1 cellular context compared by ENCODE assay signal in genomic region chr6:37204014-37204751, GRCh38.
A peak's percentile ranks its signal among the peaks of the same experiment; 100 is the strongest.
TF ChIP-seq lines count a peak whose summit lies in the region.

No MANE protein-coding gene starts in this region.

TF ChIP-seq in K562, 482 proteins besides CTCF, POLR2A, EP300 and RAD21 (continued from another document and continues in another):
- no peak for TF ChIP-seq ZNF609 (CRISPR knock-in tag; IDR thresholded peaks at IDR 0.05; ENCODE audit: borderline replicate concordance)
- peak; percentile 93 for TF ChIP-seq ZC3H8 (IDR thresholded peaks at IDR 0.05)
- TF ChIP-seq RCOR1 (IDR thresholded peaks at IDR 0.05; ENCODE audit: borderline replicate concordance in 1 of 2, low read depth in 2 of 2, low read length in 2 of 2): peak in 1 of 2 experiments; percentile 16; a peak in 1 of 4 replicates
- TF ChIP-seq SPI1 (IDR thresholded peaks at IDR 0.05; ENCODE audit: borderline replicate concordance, low read depth, low read length): no peak
- TF ChIP-seq BRF1 (IDR thresholded peaks at IDR 0.05; ENCODE audit: borderline replicate concordance, extremely low read depth, insufficient read length): no peak
- TF ChIP-seq RAD51 (IDR thresholded peaks at IDR 0.05; ENCODE audit: borderline replicate concordance, low read depth): peak; percentile 16; the same call in 1 of the 2 replicates
- no peak for TF ChIP-seq CBX5 (IDR thresholded peaks at IDR 0.05; ENCODE audit: borderline replicate concordance, low read depth)
- peak; percentile 31; the same call in 1 of the 2 replicates for TF ChIP-seq ZNF316 (IDR thresholded peaks at IDR 0.05)
- no peak for TF ChIP-seq ELF1 (tag; IDR thresholded peaks at IDR 0.05)
- no peak for TF ChIP-seq TCF7L2 (IDR thresholded peaks at IDR 0.05; ENCODE audit: low read depth, low read length)
- peak; percentile 90 to 91 for TF ChIP-seq FOXK2 (conservative IDR thresholded peaks at IDR 0.05 in 1 of 2, IDR thresholded peaks at IDR 0.05 in 1 of 2; ENCODE audit: low read depth in 2 of 2)
- TF ChIP-seq ZNF77 (CRISPR knock-in tag; IDR thresholded peaks at IDR 0.05): no peak
- TF ChIP-seq ZNF280A (IDR thresholded peaks at IDR 0.05; ENCODE audit: low read depth, partially characterized antibody): peak; percentile 60
- TF ChIP-seq BACH1 (tag; IDR thresholded peaks at IDR 0.05): no peak; the same call in 1 of the 2 replicates
- TF ChIP-seq ETV1 (tag; conservative IDR thresholded peaks at IDR 0.05; ENCODE audit: low read depth): no peak; the same call in 1 of the 2 replicates
- TF ChIP-seq ZNF695 (CRISPR knock-in tag; IDR thresholded peaks at IDR 0.05): no peak
- TF ChIP-seq CHD1 (IDR thresholded peaks at IDR 0.05; ENCODE audit: low read length): no peak
- TF ChIP-seq SMAD4 (CRISPR knock-in tag; conservative IDR thresholded peaks at IDR 0.05): peak; percentile 75
- no peak for TF ChIP-seq ZNF431 (CRISPR knock-in tag; IDR thresholded peaks at IDR 0.05)
- TF ChIP-seq MCM2 (IDR thresholded peaks at IDR 0.05; ENCODE audit: low read depth): no peak
- no peak for TF ChIP-seq POLR2G (IDR thresholded peaks at IDR 0.05; ENCODE audit: low read depth, low read length)
- TF ChIP-seq E2F4 (CRISPR knock-in tag; IDR thresholded peaks at IDR 0.05; ENCODE audit: low read depth): no peak
- TF ChIP-seq SIX5 (IDR thresholded peaks at IDR 0.05; ENCODE audit: borderline replicate concordance in 1 of 2, insufficient read depth in 1 of 2, low read depth in 1 of 2, low read length in 2 of 2): no peak
- no peak; the same call in 1 of the 2 replicates for TF ChIP-seq ZNF589 (CRISPR knock-in tag; IDR thresholded peaks at IDR 0.05; ENCODE audit: low read depth)
- no peak for TF ChIP-seq ZNF444 (CRISPR knock-in tag; IDR thresholded peaks at IDR 0.05)
- TF ChIP-seq MAFF (IDR thresholded peaks at IDR 0.05; ENCODE audit: low read length): peak; percentile 34; the same call in 1 of the 2 replicates
- peak; percentile 83; the same call in 1 of the 2 replicates for TF ChIP-seq ZBTB5 (IDR thresholded peaks at IDR 0.05)
- peak; percentile 62; the same call in 1 of the 2 replicates for TF ChIP-seq ZNF668 (CRISPR knock-in tag; IDR thresholded peaks at IDR 0.05)
- peak; percentile 65; the same call in 1 of the 2 replicates for TF ChIP-seq ZNF407 (IDR thresholded peaks at IDR 0.05; ENCODE audit: low read depth)
- TF ChIP-seq E2F6 (IDR thresholded peaks at IDR 0.05; ENCODE audit: borderline replicate concordance in 1 of 2, extremely low read depth in 1 of 2, insufficient read depth in 1 of 2, insufficient read length in 1 of 2, low read depth in 1 of 2, low read length in 1 of 2, poor library complexity in 1 of 2, severe bottlenecking in 1 of 2): peak; percentile 29 to 37
- no peak for TF ChIP-seq SIN3A (IDR thresholded peaks at IDR 0.05; ENCODE audit: borderline replicate concordance in 2 of 2, control insufficient read depth in 1 of 2, low read depth in 2 of 2, low read length in 2 of 2)
- TF ChIP-seq U2AF2 (optimal IDR thresholded peaks at IDR 0.05; ENCODE audit: low read depth, low read length): no peak
- TF ChIP-seq ZNF766 (CRISPR knock-in tag; conservative IDR thresholded peaks at IDR 0.05): no peak
- TF ChIP-seq PRPF4 (IDR thresholded peaks at IDR 0.05; ENCODE audit: insufficient read depth, low read depth, low read length, poor library complexity, severe bottlenecking): no peak
- TF ChIP-seq PCBP2 (IDR thresholded peaks at IDR 0.05; ENCODE audit: low read depth, low read length, poor library complexity, severe bottlenecking): no peak
- no peak for TF ChIP-seq KAT2B (IDR thresholded peaks at IDR 0.05; ENCODE audit: low read depth, low read length)
- 0 out of 2 replicates have a peak, but pooled peaks have one; percentile 40 for TF ChIP-seq ZNF24 (IDR thresholded peaks at IDR 0.05)
- no peak for TF ChIP-seq NR2C2 (CRISPR knock-in tag; IDR thresholded peaks at IDR 0.05)
- no peak; the same call in 1 of the 2 replicates for TF ChIP-seq NR2C2 (tag; IDR thresholded peaks at IDR 0.05)
- TF ChIP-seq RBM14 (IDR thresholded peaks at IDR 0.05; ENCODE audit: borderline replicate concordance, insufficient read depth, low read depth, low read length): no peak
- no peak for TF ChIP-seq GATA2 (CRISPR knock-in tag; IDR thresholded peaks at IDR 0.05)
- TF ChIP-seq CREB3L1 (IDR thresholded peaks at IDR 0.05; ENCODE audit: borderline replicate concordance, low read depth): no peak
- TF ChIP-seq TAF7 (tag; IDR thresholded peaks at IDR 0.05): no peak
- TF ChIP-seq ZBED1 (IDR thresholded peaks at IDR 0.05): no peak
- no peak for TF ChIP-seq PHB (CRISPR knock-in tag; IDR thresholded peaks at IDR 0.05)
